In the genomic region with DNA sequence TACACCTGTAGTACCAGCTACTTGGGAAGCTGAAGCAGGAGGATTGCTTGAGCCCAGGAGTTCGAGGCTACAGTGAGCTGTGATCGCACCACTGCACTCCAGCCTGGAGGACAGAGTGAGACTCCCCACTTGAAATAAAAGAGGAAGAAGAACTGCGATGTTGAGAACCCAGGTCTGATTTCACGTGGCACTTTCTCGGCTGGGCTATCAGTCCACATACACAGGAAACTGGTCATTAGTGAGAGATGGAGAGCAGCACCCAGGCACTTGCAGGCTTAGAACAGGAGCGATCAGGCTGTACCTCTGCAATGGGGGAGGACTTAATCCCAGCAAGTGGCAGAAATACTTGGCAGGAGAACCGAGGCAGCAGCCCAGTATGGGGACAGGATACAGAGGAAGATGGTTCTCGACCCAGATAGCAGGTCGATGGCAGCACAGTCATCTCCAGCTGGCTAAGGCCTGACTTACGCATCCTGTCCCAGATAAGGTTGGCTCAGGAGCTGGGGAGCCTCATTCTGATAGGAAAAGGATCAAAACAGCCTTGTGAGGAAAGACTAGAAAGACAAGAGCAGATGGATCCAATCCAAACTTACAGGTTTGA, we compare ENCODE assay signal across 25 cellular contexts.
"Had no signal": no experiment of that assay in that cellular context is flagged by ENCODE, and none has a peak within 500 bp of the region (broad histone marks: within the 10 kb centered on the region; RNA-seq: fewer than 3 reads in every experiment).

No MANE protein-coding gene starts in this region.

- H3K9me3 ChIP-seq: esophagus squamous epithelium, left lung, neutrophil, prostate gland, testis, tibial artery had no signal

- H3K4me1 ChIP-seq: left lung, parathyroid adenoma, prostate gland, right atrium auricular region, sigmoid colon, testis, tibial artery had no signal

- H3K36me3 ChIP-seq: esophagus squamous epithelium, heart right ventricle, left lung, neutrophil, prostate gland, right atrium auricular region, sigmoid colon, tibial artery had no signal

- H3K27me3 ChIP-seq: esophagus squamous epithelium, heart right ventricle, left lung, neutrophil, right atrium auricular region, sigmoid colon, testis, tibial artery had no signal

- ATAC-seq: effector memory CD8-positive, alpha-beta T cell; left lung; mucosa of descending colon; natural killer cell treated with Interleukin-12 subunit alpha and Interleukin-12 subunit beta and Interleukin-15 and Interleukin-18, amount 100 ng/mL, for 72 hours; stimulated activated effector memory CD8-positive, alpha-beta T cell treated with anti-CD3 and anti-CD28 coated beads, Interleukin-12 subunit alpha, Interleukin-12 subunit beta, amount 100 ng/mL, for 72 hours; stimulated activated naive CD8-positive, alpha-beta T cell treated with anti-CD3 and anti-CD28 coated beads, Interleukin-15, Interleukin-2, amounts not matched to agents 100 U/mL and 50 U/mL, for 24 hours had no signal

- H3K4me3 ChIP-seq: esophagus squamous epithelium, heart right ventricle, left lung, mucosa of descending colon, prostate gland, right atrium auricular region, sigmoid colon, testis, tibial artery had no signal

- DNase-seq: cortex of kidney; effector memory CD8-positive, alpha-beta T cell; erythroblast; esophagus squamous epithelium; foreskin melanocyte; glutamatergic neuron; heart right ventricle; hippocampal formation; left cardiac atrium; left lung; mesenchymal stem cell; mucosa of descending colon; naive B cell; sigmoid colon; stimulated activated CD4-positive, alpha-beta T cell treated with anti-CD3 and anti-CD28 coated beads, Interleukin-2, amount 100 ng/mL, for 24 hours; stimulated activated CD4-positive, alpha-beta T cell treated with anti-CD3 and anti-CD28 coated beads, Interleukin-4, amount 100 ng/mL, for 24 hours; stimulated activated naive CD8-positive, alpha-beta T cell treated with anti-CD3 and anti-CD28 coated beads, Interleukin-15, Interleukin-2, amounts not matched to agents 100 U/mL and 50 U/mL, for 24 hours; testis; tibial artery had no signal

- H3K27ac ChIP-seq: esophagus squamous epithelium, heart right ventricle, left lung, neutrophil, parathyroid adenoma, prostate gland, right atrium auricular region, sigmoid colon, testis, tibial artery had no signal
